Comparison of ENCODE assay signal across 12 cellular contexts in the genomic region with DNA sequence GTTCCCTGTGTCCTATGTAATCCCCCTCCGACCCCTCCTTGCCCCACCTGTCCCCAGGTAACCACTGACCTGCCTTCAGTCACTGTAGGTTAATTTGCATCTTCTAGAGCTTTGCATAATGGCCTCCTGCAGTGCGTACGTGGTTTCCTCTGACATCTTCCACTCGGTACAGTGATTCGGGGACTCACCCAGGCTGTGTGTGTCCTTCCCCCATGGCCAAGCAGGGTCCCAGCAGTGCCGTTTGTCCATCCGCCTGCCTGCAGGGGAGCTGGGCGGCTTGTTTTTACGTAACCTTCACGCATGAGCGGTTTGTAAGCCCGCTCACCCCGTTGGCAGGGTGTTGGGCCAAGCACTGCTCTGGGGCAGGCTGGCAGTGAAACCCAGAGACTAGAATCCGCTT. TPM values are rescaled to one million over a fixed set of nuclear protein-coding genes. Genes with fewer than 3 reads are reported as not detected.
DNase-seq lines count a peak whose midpoint lies in the region; ATAC-seq and TF ChIP-seq lines count a peak whose summit lies in the region.
"Had no signal": no experiment of that assay in that cellular context is flagged by ENCODE, and none has a peak within 500 bp of the region (broad histone marks: within the 10 kb centered on the region; RNA-seq: fewer than 3 reads in every experiment).

No MANE protein-coding gene starts in this region.

- H3K4me3 ChIP-seq in CD8-positive, alpha-beta T cell (ENCODE audit: low read depth, low read length): no peak overlapping the region
- H3K4me3 ChIP-seq in iPS-18c (ENCODE audit: insufficient read depth, low read depth, low read length): peak overlapping the region; percentile 9; the same call in 1 of the 2 replicates
- H3K4me3 ChIP-seq: SJCRH30 had no signal

- H3K9me3 ChIP-seq in CD8-positive, alpha-beta T cell (ENCODE audit: low read length): no peaks in the 10 kb centered on the region
- H3K9me3 ChIP-seq in iPS-18c (ENCODE audit: control insufficient read depth, insufficient read depth, low read length): peaks cover 2% of the 10 kb centered on the region
- H3K9me3 ChIP-seq: SJCRH30 had no signal

- POLR2A ChIA-PET in CD8-positive, alpha-beta T cell (lab: Charles Lee): no interaction called here

- no peak overlapping the region for H3K4me3 Mint-ChIP-seq in CD8-positive, alpha-beta T cell
- H3K4me3 Mint-ChIP-seq in activated T-helper 1 cell treated with anti-CD3 and anti-CD28 coated beads, Interleukin-12 subunit alpha, Interleukin-12 subunit beta, Interleukin-2, Interleukin-4 antibody, amounts not matched to agents 30 ng/mL and 10 ng/mL and 1 ng/mL, durations not matched to agents 14 hours and 24 hours and 36 hours: no peak overlapping the region

- peaks cover 22% of the 10 kb centered on the region for H3K4me1 ChIP-seq in CD8-positive, alpha-beta T cell (ENCODE audit: insufficient read depth, low read length)
- H3K4me1 ChIP-seq: SJCRH30 had no signal

- H3K27me3 ChIP-seq in CD8-positive, alpha-beta T cell (ENCODE audit: insufficient read depth, low read length): no peaks in the 10 kb centered on the region
- H3K27me3 ChIP-seq: SJCRH30 had no signal

- TF ChIP-seq CTCF in CD8-positive, alpha-beta T cell (IDR thresholded peaks at IDR 0.05): no peak

- no peak overlapping the region for H3K27ac Mint-ChIP-seq in CD8-positive, alpha-beta T cell
- H3K27ac Mint-ChIP-seq in activated T-helper 1 cell treated with anti-CD3 and anti-CD28 coated beads, Interleukin-12 subunit alpha, Interleukin-12 subunit beta, Interleukin-2, Interleukin-4 antibody, amounts not matched to agents 30 ng/mL and 10 ng/mL and 1 ng/mL, durations not matched to agents 14 hours and 24 hours and 36 hours: no peak overlapping the region

- peak; percentile 23 for ATAC-seq in CD8-positive, alpha-beta T cell
- ATAC-seq in GM19467 (IDR thresholded peaks at IDR 0.05; ENCODE audit: unreplicated experiment): no peak
- ATAC-seq in GM21367 (IDR thresholded peaks at IDR 0.05; ENCODE audit: unreplicated experiment): no peak

- DNase-seq in CD8-positive, alpha-beta T cell: no peak
- DNase-seq in GM19238 (ENCODE audit: insufficient read length, low spot score) (peak; percentile 45), MV-4-11 (lab: John Stamatoyannopoulos, UW) (peak; percentile 40), DMS153 treated with DMSO at 0.1 percent for 48 hours (lab: John Stamatoyannopoulos, UW; ENCODE audit: unreplicated experiment) (no peak)
- no peak for DNase-seq in activated T-helper 1 cell treated with anti-CD3 and anti-CD28 coated beads, Interleukin-12 subunit alpha, Interleukin-12 subunit beta, Interleukin-2, Interleukin-4 antibody, amounts not matched to agents 30 ng/mL and 10 ng/mL and 1 ng/mL, durations not matched to agents 14 hours and 24 hours and 36 hours (ENCODE audit: low spot score)
- DNase-seq: activated CD4-positive, alpha-beta T cell treated with anti-CD3 and anti-CD28 coated beads, Interleukin-2, amount 50 U/mL, for 48 hours; naive thymus-derived CD8-positive, alpha-beta T cell; NCI-H2171 treated with DMSO at 0.1 percent for 48 hours; SJCRH30 had no signal

- H3K4me1 Mint-ChIP-seq in CD8-positive, alpha-beta T cell (ENCODE audit: low read depth): peaks cover 47% of the 10 kb centered on the region
- H3K4me1 Mint-ChIP-seq in activated T-helper 1 cell treated with anti-CD3 and anti-CD28 coated beads, Interleukin-12 subunit alpha, Interleukin-12 subunit beta, Interleukin-2, Interleukin-4 antibody, amounts not matched to agents 30 ng/mL and 10 ng/mL and 1 ng/mL, durations not matched to agents 14 hours and 24 hours and 36 hours (ENCODE audit: low read depth): peaks cover 2% of the 10 kb centered on the region

- no peaks in the 10 kb centered on the region for H3K27me3 Mint-ChIP-seq in CD8-positive, alpha-beta T cell (ENCODE audit: low read depth)
- no peaks in the 10 kb centered on the region for H3K27me3 Mint-ChIP-seq in activated T-helper 1 cell treated with anti-CD3 and anti-CD28 coated beads, Interleukin-12 subunit alpha, Interleukin-12 subunit beta, Interleukin-2, Interleukin-4 antibody, amounts not matched to agents 30 ng/mL and 10 ng/mL and 1 ng/mL, durations not matched to agents 14 hours and 24 hours and 36 hours (ENCODE audit: insufficient read depth)
- H3K27me3 Mint-ChIP-seq: naive thymus-derived CD8-positive, alpha-beta T cell had no signal

- no peaks in the 10 kb centered on the region for H3K9me3 Mint-ChIP-seq in CD8-positive, alpha-beta T cell
- no peaks in the 10 kb centered on the region for H3K9me3 Mint-ChIP-seq in activated T-helper 1 cell treated with anti-CD3 and anti-CD28 coated beads, Interleukin-12 subunit alpha, Interleukin-12 subunit beta, Interleukin-2, Interleukin-4 antibody, amounts not matched to agents 30 ng/mL and 10 ng/mL and 1 ng/mL, durations not matched to agents 14 hours and 24 hours and 36 hours
- H3K9me3 Mint-ChIP-seq: naive thymus-derived CD8-positive, alpha-beta T cell had no signal

- intact Hi-C loops in CD8-positive, alpha-beta T cell (cut with DNase I, micrococcal nuclease): no loop called here
- intact Hi-C loops in activated T-helper 1 cell treated with anti-CD3 and anti-CD28 coated beads, Interleukin-12 subunit alpha, Interleukin-12 subunit beta, Interleukin-2, Interleukin-4 antibody, amounts not matched to agents 30 ng/mL and 10 ng/mL and 1 ng/mL, durations not matched to agents 14 hours and 24 hours and 36 hours (cut with micrococcal nuclease): no loop called here

- H3K36me3 ChIP-seq in CD8-positive, alpha-beta T cell (ENCODE audit: insufficient read depth, low read length): no peaks in the 10 kb centered on the region

- CTCF ChIA-PET in CD8-positive, alpha-beta T cell (lab: Charles Lee): interaction anchor here (0.5 kb wide), 1 partner anchor 8 kb away, joined by 3 read pairs; the partner anchor contains the start of gene MAPK8IP3

- peaks cover 20% of the 10 kb centered on the region for H3K36me3 Mint-ChIP-seq in CD8-positive, alpha-beta T cell
- H3K36me3 Mint-ChIP-seq in activated T-helper 1 cell treated with anti-CD3 and anti-CD28 coated beads, Interleukin-12 subunit alpha, Interleukin-12 subunit beta, Interleukin-2, Interleukin-4 antibody, amounts not matched to agents 30 ng/mL and 10 ng/mL and 1 ng/mL, durations not matched to agents 14 hours and 24 hours and 36 hours (ENCODE audit: low read depth): peaks cover 4% of the 10 kb centered on the region

- H3K27ac ChIP-seq in CD8-positive, alpha-beta T cell (ENCODE audit: low read depth, low read length): no peak overlapping the region
- H3K27ac ChIP-seq: SJCRH30 had no signal

RNA-seq across cellular contexts. Expression of gene MAPK8IP3, which starts 7.9 kb away (rescaled TPM):
- 100 to 1,000 TPM; 381 to 419 TPM for total RNA-seq in CD8-positive, alpha-beta T cell
- 84.4 and 84.6 TPM in 2 replicates for total RNA-seq in activated T-helper 1 cell treated with anti-CD3 and anti-CD28 coated beads, Interleukin-12 subunit alpha, Interleukin-12 subunit beta, Interleukin-2, Interleukin-4 antibody, amounts not matched to agents 30 ng/mL and 10 ng/mL and 1 ng/mL, durations not matched to agents 14 hours and 24 hours and 36 hours

RNA-seq across cellular contexts. Expression of gene JPT2, which starts 35.9 kb away (rescaled TPM):
- total RNA-seq in CD8-positive, alpha-beta T cell: 1 to 10 TPM; 1.4 to 2.8 TPM
- total RNA-seq in activated T-helper 1 cell treated with anti-CD3 and anti-CD28 coated beads, Interleukin-12 subunit alpha, Interleukin-12 subunit beta, Interleukin-2, Interleukin-4 antibody, amounts not matched to agents 30 ng/mL and 10 ng/mL and 1 ng/mL, durations not matched to agents 14 hours and 24 hours and 36 hours: 106 and 119 TPM in 2 replicates

RNA-seq across cellular contexts. Expression of gene NME3, which starts 57.4 kb away (rescaled TPM):
- 10 to 100 TPM; 40.3 to 43.2 TPM for total RNA-seq in CD8-positive, alpha-beta T cell
- total RNA-seq in activated T-helper 1 cell treated with anti-CD3 and anti-CD28 coated beads, Interleukin-12 subunit alpha, Interleukin-12 subunit beta, Interleukin-2, Interleukin-4 antibody, amounts not matched to agents 30 ng/mL and 10 ng/mL and 1 ng/mL, durations not matched to agents 14 hours and 24 hours and 36 hours: 49.5 and 49.9 TPM in 2 replicates

RNA-seq across cellular contexts. Expression of gene EME2, which starts 58.7 kb away (rescaled TPM):
- 10 to 100 TPM; 27.5 to 31.7 TPM for total RNA-seq in CD8-positive, alpha-beta T cell
- 31.0 and 32.7 TPM in 2 replicates for total RNA-seq in activated T-helper 1 cell treated with anti-CD3 and anti-CD28 coated beads, Interleukin-12 subunit alpha, Interleukin-12 subunit beta, Interleukin-2, Interleukin-4 antibody, amounts not matched to agents 30 ng/mL and 10 ng/mL and 1 ng/mL, durations not matched to agents 14 hours and 24 hours and 36 hours

RNA-seq across cellular contexts. Expression of gene MRPS34, which starts 59.0 kb away (rescaled TPM):
- total RNA-seq in CD8-positive, alpha-beta T cell: 10 to 100 TPM; 18.9 to 21.4 TPM
- total RNA-seq in activated T-helper 1 cell treated with anti-CD3 and anti-CD28 coated beads, Interleukin-12 subunit alpha, Interleukin-12 subunit beta, Interleukin-2, Interleukin-4 antibody, amounts not matched to agents 30 ng/mL and 10 ng/mL and 1 ng/mL, durations not matched to agents 14 hours and 24 hours and 36 hours: 209 and 215 TPM in 2 replicates

Comparison
In these comparisons a context has a peak if more than half of its experiments do, and no peak if none do; other contexts are left out.
1. DNase-seq: peak in GM19238 (single experiment) and MV-4-11 (single experiment); none in CD8-positive, alpha-beta T cell (0 of 7), DMS153 treated with DMSO at 0.1 percent for 48 hours (single experiment) and activated T-helper 1 cell treated with anti-CD3 and anti-CD28 coated beads, Interleukin-12 subunit alpha, Interleukin-12 subunit beta, Interleukin-2, Interleukin-4 antibody, amounts not matched to agents 30 ng/mL and 10 ng/mL and 1 ng/mL, durations not matched to agents 14 hours and 24 hours and 36 hours (single experiment).
2. RNA of gene JPT2, which starts 35.9 kb away (total RNA-seq): 106 to 119 TPM in activated T-helper 1 cell treated with anti-CD3 and anti-CD28 coated beads, Interleukin-12 subunit alpha, Interleukin-12 subunit beta, Interleukin-2, Interleukin-4 antibody, amounts not matched to agents 30 ng/mL and 10 ng/mL and 1 ng/mL, durations not matched to agents 14 hours and 24 hours and 36 hours; 1.4 to 2.8 TPM in CD8-positive, alpha-beta T cell; every median in the first group is over 10 times any median in the second.